ENCODE assay signal across 1 cellular context in genomic region chr1:167219646-167220536, GRCh38.
A peak's percentile ranks its signal among the peaks of the same experiment; 100 is the strongest.
TF ChIP-seq lines count a peak whose summit lies in the region.

No MANE protein-coding gene starts in this region.

TF ChIP-seq in GM12878, 131 proteins besides CTCF, POLR2A, EP300 and RAD21 (continued from another document and continues in another):
- TF ChIP-seq, protein P1, sequence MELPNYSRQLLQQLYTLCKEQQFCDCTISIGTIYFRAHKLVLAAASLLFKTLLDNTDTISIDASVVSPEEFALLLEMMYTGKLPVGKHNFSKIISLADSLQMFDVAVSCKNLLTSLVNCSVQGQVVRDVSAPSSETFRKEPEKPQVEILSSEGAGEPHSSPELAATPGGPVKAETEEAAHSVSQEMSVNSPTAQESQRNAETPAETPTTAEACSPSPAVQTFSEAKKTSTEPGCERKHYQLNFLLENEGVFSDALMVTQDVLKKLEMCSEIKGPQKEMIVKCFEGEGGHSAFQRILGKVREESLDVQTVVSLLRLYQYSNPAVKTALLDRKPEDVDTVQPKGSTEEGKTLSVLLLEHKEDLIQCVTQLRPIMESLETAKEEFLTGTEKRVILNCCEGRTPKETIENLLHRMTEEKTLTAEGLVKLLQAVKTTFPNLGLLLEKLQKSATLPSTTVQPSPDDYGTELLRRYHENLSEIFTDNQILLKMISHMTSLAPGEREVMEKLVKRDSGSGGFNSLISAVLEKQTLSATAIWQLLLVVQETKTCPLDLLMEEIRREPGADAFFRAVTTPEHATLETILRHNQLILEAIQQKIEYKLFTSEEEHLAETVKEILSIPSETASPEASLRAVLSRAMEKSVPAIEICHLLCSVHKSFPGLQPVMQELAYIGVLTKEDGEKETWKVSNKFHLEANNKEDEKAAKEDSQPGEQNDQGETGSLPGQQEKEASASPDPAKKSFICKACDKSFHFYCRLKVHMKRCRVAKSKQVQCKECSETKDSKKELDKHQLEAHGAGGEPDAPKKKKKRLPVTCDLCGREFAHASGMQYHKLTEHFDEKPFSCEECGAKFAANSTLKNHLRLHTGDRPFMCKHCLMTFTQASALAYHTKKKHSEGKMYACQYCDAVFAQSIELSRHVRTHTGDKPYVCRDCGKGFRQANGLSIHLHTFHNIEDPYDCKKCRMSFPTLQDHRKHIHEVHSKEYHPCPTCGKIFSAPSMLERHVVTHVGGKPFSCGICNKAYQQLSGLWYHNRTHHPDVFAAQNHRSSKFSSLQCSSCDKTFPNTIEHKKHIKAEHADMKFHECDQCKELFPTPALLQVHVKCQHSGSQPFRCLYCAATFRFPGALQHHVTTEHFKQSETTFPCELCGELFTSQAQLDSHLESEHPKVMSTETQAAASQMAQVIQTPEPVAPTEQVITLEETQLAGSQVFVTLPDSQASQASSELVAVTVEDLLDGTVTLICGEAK (IDR thresholded peaks at IDR 0.05; ENCODE audit: borderline replicate concordance), result peak; percentile 58; the same call in 1 of the 2 replicates
- peak; percentile 98 for TF ChIP-seq MXI1 (IDR thresholded peaks at IDR 0.05; ENCODE audit: low read depth, low read length)
- 0 out of 2 replicates have a peak, but pooled peaks have one; percentile 37 for TF ChIP-seq ASH2L (IDR thresholded peaks at IDR 0.05; ENCODE audit: borderline replicate concordance, low read depth)
- TF ChIP-seq BACH1 (IDR thresholded peaks at IDR 0.05; ENCODE audit: borderline replicate concordance), result 0 out of 2 replicates have a peak, but pooled peaks have one; percentile 24
- peak; percentile 87; the same call in 1 of the 2 replicates for TF ChIP-seq MAX (IDR thresholded peaks at IDR 0.05; ENCODE audit: low read depth, low read length)
- TF ChIP-seq CUX1 (IDR thresholded peaks at IDR 0.05; ENCODE audit: insufficient replicate concordance, low read depth, low read length), result peak; percentile 38
- peak; percentile 65; the same call in 1 of the 2 replicates for TF ChIP-seq MTA3 (IDR thresholded peaks at IDR 0.05; ENCODE audit: borderline replicate concordance, low read length)
- peak; percentile 36; the same call in 1 of the 2 replicates for TF ChIP-seq CBFB (IDR thresholded peaks at IDR 0.05; ENCODE audit: low read depth)
- peak; percentile 12 for TF ChIP-seq RELA (IDR thresholded peaks at IDR 0.05; ENCODE audit: borderline replicate concordance, partially characterized antibody)
- 0 out of 2 replicates have a peak, but pooled peaks have one; percentile 30 for TF ChIP-seq CREB1 (IDR thresholded peaks at IDR 0.05; ENCODE audit: low read depth)
- TF ChIP-seq EGR1 (IDR thresholded peaks at IDR 0.05; ENCODE audit: borderline replicate concordance in 1 of 2, low read depth in 2 of 2, low read length in 2 of 2), result peak in 1 of 2 experiments; percentile 37; a peak in 1 of 3 replicates
- peak; percentile 51; the same call in 1 of the 2 replicates for TF ChIP-seq ESRRA (IDR thresholded peaks at IDR 0.05; ENCODE audit: low read length)
- TF ChIP-seq PRDM15 (CRISPR knock-in tag; IDR thresholded peaks at IDR 0.05), result 0 out of 2 replicates have a peak, but pooled peaks have one; percentile 3
- peak; percentile 100 for TF ChIP-seq NKRF (conservative IDR thresholded peaks at IDR 0.05)
- 0 out of 2 replicates have a peak, but pooled peaks have one; percentile 10 for TF ChIP-seq CHD2 (IDR thresholded peaks at IDR 0.05; ENCODE audit: borderline replicate concordance, low read depth, low read length)
- no peak for TF ChIP-seq IKZF1 (conservative IDR thresholded peaks at IDR 0.05)
- TF ChIP-seq, protein P2, sequence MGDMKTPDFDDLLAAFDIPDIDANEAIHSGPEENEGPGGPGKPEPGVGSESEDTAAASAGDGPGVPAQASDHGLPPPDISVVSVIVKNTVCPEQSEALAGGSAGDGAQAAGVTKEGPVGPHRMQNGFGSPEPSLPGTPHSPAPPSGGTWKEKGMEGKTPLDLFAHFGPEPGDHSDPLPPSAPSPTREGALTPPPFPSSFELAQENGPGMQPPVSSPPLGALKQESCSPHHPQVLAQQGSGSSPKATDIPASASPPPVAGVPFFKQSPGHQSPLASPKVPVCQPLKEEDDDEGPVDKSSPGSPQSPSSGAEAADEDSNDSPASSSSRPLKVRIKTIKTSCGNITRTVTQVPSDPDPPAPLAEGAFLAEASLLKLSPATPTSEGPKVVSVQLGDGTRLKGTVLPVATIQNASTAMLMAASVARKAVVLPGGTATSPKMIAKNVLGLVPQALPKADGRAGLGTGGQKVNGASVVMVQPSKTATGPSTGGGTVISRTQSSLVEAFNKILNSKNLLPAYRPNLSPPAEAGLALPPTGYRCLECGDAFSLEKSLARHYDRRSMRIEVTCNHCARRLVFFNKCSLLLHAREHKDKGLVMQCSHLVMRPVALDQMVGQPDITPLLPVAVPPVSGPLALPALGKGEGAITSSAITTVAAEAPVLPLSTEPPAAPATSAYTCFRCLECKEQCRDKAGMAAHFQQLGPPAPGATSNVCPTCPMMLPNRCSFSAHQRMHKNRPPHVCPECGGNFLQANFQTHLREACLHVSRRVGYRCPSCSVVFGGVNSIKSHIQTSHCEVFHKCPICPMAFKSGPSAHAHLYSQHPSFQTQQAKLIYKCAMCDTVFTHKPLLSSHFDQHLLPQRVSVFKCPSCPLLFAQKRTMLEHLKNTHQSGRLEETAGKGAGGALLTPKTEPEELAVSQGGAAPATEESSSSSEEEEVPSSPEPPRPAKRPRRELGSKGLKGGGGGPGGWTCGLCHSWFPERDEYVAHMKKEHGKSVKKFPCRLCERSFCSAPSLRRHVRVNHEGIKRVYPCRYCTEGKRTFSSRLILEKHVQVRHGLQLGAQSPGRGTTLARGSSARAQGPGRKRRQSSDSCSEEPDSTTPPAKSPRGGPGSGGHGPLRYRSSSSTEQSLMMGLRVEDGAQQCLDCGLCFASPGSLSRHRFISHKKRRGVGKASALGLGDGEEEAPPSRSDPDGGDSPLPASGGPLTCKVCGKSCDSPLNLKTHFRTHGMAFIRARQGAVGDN (IDR thresholded peaks at IDR 0.05), result no peak
- peak; percentile 98 for TF ChIP-seq SIN3A (IDR thresholded peaks at IDR 0.05; ENCODE audit: low read depth, low read length)
- TF ChIP-seq NFIC (IDR thresholded peaks at IDR 0.05; ENCODE audit: low read depth, low read length), result peak; percentile 58; the same call in 1 of the 2 replicates
- 0 out of 4 replicates have a peak, but pooled peaks of 1 of the 2 experiments have one; percentile 24 for TF ChIP-seq ETV6 (conservative IDR thresholded peaks at IDR 0.05 in 1 of 2, IDR thresholded peaks at IDR 0.05 in 1 of 2; ENCODE audit: borderline replicate concordance in 1 of 2, low read depth in 1 of 2)
- 0 out of 2 replicates have a peak, but pooled peaks have one; percentile 64 for TF ChIP-seq CHD1 (IDR thresholded peaks at IDR 0.05; ENCODE audit: low read depth, low read length)
- TF ChIP-seq, protein P3, sequence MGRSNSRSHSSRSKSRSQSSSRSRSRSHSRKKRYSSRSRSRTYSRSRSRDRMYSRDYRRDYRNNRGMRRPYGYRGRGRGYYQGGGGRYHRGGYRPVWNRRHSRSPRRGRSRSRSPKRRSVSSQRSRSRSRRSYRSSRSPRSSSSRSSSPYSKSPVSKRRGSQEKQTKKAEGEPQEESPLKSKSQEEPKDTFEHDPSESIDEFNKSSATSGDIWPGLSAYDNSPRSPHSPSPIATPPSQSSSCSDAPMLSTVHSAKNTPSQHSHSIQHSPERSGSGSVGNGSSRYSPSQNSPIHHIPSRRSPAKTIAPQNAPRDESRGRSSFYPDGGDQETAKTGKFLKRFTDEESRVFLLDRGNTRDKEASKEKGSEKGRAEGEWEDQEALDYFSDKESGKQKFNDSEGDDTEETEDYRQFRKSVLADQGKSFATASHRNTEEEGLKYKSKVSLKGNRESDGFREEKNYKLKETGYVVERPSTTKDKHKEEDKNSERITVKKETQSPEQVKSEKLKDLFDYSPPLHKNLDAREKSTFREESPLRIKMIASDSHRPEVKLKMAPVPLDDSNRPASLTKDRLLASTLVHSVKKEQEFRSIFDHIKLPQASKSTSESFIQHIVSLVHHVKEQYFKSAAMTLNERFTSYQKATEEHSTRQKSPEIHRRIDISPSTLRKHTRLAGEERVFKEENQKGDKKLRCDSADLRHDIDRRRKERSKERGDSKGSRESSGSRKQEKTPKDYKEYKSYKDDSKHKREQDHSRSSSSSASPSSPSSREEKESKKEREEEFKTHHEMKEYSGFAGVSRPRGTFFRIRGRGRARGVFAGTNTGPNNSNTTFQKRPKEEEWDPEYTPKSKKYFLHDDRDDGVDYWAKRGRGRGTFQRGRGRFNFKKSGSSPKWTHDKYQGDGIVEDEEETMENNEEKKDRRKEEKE (IDR thresholded peaks at IDR 0.05), result no peak
- peak; percentile 60; the same call in 1 of the 2 replicates for TF ChIP-seq EED (IDR thresholded peaks at IDR 0.05; ENCODE audit: low read depth)
- peak; percentile 89; the same call in 1 of the 2 replicates for TF ChIP-seq ZNF207 (IDR thresholded peaks at IDR 0.05; ENCODE audit: borderline replicate concordance)
- TF ChIP-seq, protein P4, sequence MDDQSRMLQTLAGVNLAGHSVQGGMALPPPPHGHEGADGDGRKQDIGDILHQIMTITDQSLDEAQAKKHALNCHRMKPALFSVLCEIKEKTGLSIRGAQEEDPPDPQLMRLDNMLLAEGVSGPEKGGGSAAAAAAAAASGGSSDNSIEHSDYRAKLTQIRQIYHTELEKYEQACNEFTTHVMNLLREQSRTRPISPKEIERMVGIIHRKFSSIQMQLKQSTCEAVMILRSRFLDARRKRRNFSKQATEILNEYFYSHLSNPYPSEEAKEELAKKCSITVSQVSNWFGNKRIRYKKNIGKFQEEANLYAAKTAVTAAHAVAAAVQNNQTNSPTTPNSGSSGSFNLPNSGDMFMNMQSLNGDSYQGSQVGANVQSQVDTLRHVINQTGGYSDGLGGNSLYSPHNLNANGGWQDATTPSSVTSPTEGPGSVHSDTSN (IDR thresholded peaks at IDR 0.05; ENCODE audit: insufficient replicate concordance, low read depth, low read length), result no peak
- peak; percentile 79; the same call in 1 of the 2 replicates for TF ChIP-seq RB1 (IDR thresholded peaks at IDR 0.05; ENCODE audit: borderline replicate concordance)
